ENCODE assay signal across 1 cellular context in genomic region chr5:55868846-55869245, GRCh38.
TF ChIP-seq lines count a peak whose summit lies in the region.

No MANE protein-coding gene starts in this region.

TF ChIP-seq in SK-N-SH, 30 proteins besides CTCF, POLR2A, EP300 and RAD21 (continued from another document):
- peak; percentile 72; the same call in 1 of the 2 replicates for TF ChIP-seq PBX3 (IDR thresholded peaks at IDR 0.05)
- no peak for TF ChIP-seq ELF1 (IDR thresholded peaks at IDR 0.05)
- no peak for TF ChIP-seq SIN3A (IDR thresholded peaks at IDR 0.05; ENCODE audit: borderline replicate concordance, low read depth, low read length)
- TF ChIP-seq FOSL2 (IDR thresholded peaks at IDR 0.05; ENCODE audit: borderline replicate concordance, low read depth): peak; percentile 96
- no peak for TF ChIP-seq YY1 (IDR thresholded peaks at IDR 0.05; ENCODE audit: low read depth)
- TF ChIP-seq RXRA (IDR thresholded peaks at IDR 0.05; ENCODE audit: borderline replicate concordance, low read depth): peak; percentile 63; the same call in 1 of the 2 replicates
- TF ChIP-seq MEF2A (IDR thresholded peaks at IDR 0.05; ENCODE audit: borderline replicate concordance, low read depth): peak; percentile 47; the same call in 1 of the 2 replicates
- TF ChIP-seq FOXM1 (IDR thresholded peaks at IDR 0.05; ENCODE audit: low read depth): no peak; the same call in 1 of the 2 replicates
- TF ChIP-seq JUND (IDR thresholded peaks at IDR 0.05): peak; percentile 92
- TF ChIP-seq REST (IDR thresholded peaks at IDR 0.05; ENCODE audit: low read depth, low read length): 0 out of 2 replicates have a peak, but pooled peaks have one; percentile 30
- TF ChIP-seq RCOR1 (IDR thresholded peaks at IDR 0.05; ENCODE audit: low read length): no peak
- peak; percentile 76 for TF ChIP-seq TEAD4 (IDR thresholded peaks at IDR 0.05; ENCODE audit: borderline replicate concordance, insufficient read depth)
